8 cellular contexts compared by ENCODE assay signal in the genomic region with DNA sequence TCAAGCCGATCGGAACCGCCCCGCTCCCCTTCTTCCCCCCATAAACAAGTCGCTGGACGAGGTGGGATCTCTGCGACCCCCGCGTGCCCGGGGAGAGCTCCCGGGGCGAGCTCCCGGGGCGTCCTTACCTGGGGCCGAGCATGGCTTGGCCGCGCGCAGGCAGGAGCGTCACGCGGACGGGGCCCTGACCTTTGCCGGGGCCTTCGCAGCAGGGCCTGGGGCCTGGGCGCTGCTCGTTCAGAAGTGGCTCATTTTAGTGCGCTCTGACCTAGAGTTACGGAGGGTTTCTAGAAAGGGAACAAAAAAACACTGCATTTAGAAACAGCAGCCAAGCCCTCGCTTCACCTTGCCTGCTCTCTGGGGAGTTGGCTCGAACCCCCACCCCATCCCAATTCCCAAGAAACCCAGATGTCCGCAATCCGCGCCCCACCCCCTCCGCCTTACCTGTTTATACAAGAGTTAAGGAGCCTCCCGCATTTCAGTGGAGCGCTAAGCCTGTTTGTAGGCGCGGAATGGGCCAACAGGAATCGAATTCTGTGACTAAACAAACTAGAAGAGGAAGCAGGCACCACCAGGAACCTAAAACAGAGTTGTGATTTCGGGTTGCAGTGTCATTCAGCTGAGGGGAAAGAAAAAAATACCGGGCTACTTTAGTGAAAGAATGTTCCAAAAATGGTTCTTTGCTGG. TPM values are rescaled to one million over a fixed set of nuclear protein-coding genes. Genes with fewer than 3 reads are reported as not detected.
DNase-seq lines count a peak whose midpoint lies in the region; ATAC-seq lines count a peak whose summit lies in the region.

No MANE protein-coding gene starts in this region.

- WGBS in adipose tissue, 3 donors, result 11 to 41% (median 37%) methylated on average over 40 to 41 of the region's 41 CpGs

- H3K27ac ChIP-seq in adipose tissue (ENCODE audit: low read depth, low read length), result peak overlapping the region; percentile 89

- peaks cover 59% of the 10 kb centered on the region for H3K27me3 Mint-ChIP-seq in stimulated activated naive CD8-positive, alpha-beta T cell treated with anti-CD3 and anti-CD28 coated beads, Interleukin-15, amount 100 ng/mL, for 72 hours

- no peaks in the 10 kb centered on the region for H3K9me3 Mint-ChIP-seq in stimulated activated naive CD8-positive, alpha-beta T cell treated with anti-CD3 and anti-CD28 coated beads, Interleukin-15, amount 100 ng/mL, for 72 hours

- H3K27ac Mint-ChIP-seq in stimulated activated naive CD8-positive, alpha-beta T cell treated with anti-CD3 and anti-CD28 coated beads, Interleukin-15, amount 100 ng/mL, for 72 hours, result peak overlapping the region in 1 of 2 donors; percentile 91

- ATAC-seq in GM19397 (IDR thresholded peaks at IDR 0.05; ENCODE audit: unreplicated experiment) (peak; percentile 53), HG03439 (IDR thresholded peaks at IDR 0.05; ENCODE audit: unreplicated experiment) (peak; percentile 60)
- ATAC-seq in stimulated activated naive CD8-positive, alpha-beta T cell treated with anti-CD3 and anti-CD28 coated beads, Interleukin-15, amount 100 ng/mL, for 72 hours, result peak; percentile 72

- peak overlapping the region; percentile 83 to 92 for H3K4me3 Mint-ChIP-seq in stimulated activated naive CD8-positive, alpha-beta T cell treated with anti-CD3 and anti-CD28 coated beads, Interleukin-15, amount 100 ng/mL, for 72 hours

- in situ Hi-C loops in Caki2 (cut with HindIII; ENCODE audit: low pct_unique_long_range_greater_than_20kb, low sequenced_read_pairs), result no loop called here

- DNase-seq in Caki2 (ENCODE audit: low read depth) (peak; percentile 75), kidney tubule cell (ENCODE audit: low spot score) (peak; percentile 67), AML-193 (lab: John Stamatoyannopoulos, UW) (no peak), dedifferentiated amniotic fluid mesenchymal stem cell (ENCODE audit: extremely low spot score) (no peak)
- DNase-seq in stimulated activated naive CD8-positive, alpha-beta T cell treated with anti-CD3 and anti-CD28 coated beads, Interleukin-15, amount 100 ng/mL, for 72 hours, result no peak

- H3K4me1 Mint-ChIP-seq in stimulated activated naive CD8-positive, alpha-beta T cell treated with anti-CD3 and anti-CD28 coated beads, Interleukin-15, amount 100 ng/mL, for 72 hours, result peaks cover 42% of the 10 kb centered on the region

RNA-seq across cellular contexts. Expression of gene RBM47, which starts 0.8 kb away (rescaled TPM):
- 45.5 and 54.3 TPM in 2 replicates for total RNA-seq in Caki2 (2014; rRNA removed; shearing (Covaris generic); ENCODE audit: low replicate concordance)
- polyA plus RNA-seq in adipose tissue, result 10 to 100 TPM in 2 of 3 donors, 1 to 10 TPM in 1; 8.9 to 15.5 (median 11.5) TPM

Comparison
In these comparisons a context has a peak if more than half of its experiments do, and no peak if none do; other contexts are left out.
1. DNase-seq: peak in Caki2 (single experiment) and kidney tubule cell (single experiment); none in stimulated activated naive CD8-positive, alpha-beta T cell treated with anti-CD3 and anti-CD28 coated beads, Interleukin-15, amount 100 ng/mL, for 72 hours (0 of 2), AML-193 (0 of 2) and dedifferentiated amniotic fluid mesenchymal stem cell (single experiment).
2. Peak in every context shown above with its lines, with median percentiles within 50 percentile points of each other: ATAC-seq.